ENCODE assay signal across 11 cellular contexts in genomic region chr9:137456061-137456863, GRCh38. TPM values are rescaled to one million over a fixed set of nuclear protein-coding genes. Genes with fewer than 3 reads are reported as not detected.
DNase-seq lines count a peak whose midpoint lies in the region; ATAC-seq and TF ChIP-seq lines count a peak whose summit lies in the region.
"Had no signal": no experiment of that assay in that cellular context is flagged by ENCODE, and none has a peak within 500 bp of the region (broad histone marks: within the 10 kb centered on the region; RNA-seq: fewer than 3 reads in every experiment).

No MANE protein-coding gene starts in this region.

- CTCF ChIA-PET in HCT116 (lab: Charles Lee): no interaction called here

- TF ChIP-seq RAD21 in HCT116 (IDR thresholded peaks at IDR 0.05; ENCODE audit: low read depth): no peak

- RAD21 ChIA-PET in HCT116 (lab: Charles Lee; ENCODE audit: low non-redundant PET in 1 of 2, low total read pairs in 2 of 2, uncharacterized antibody in 2 of 2, unreplicated experiment in 2 of 2): no interaction called here

- H3K4me3 Mint-ChIP-seq in neural progenitor cell: peak overlapping the region; percentile 78

- H3K4me2 ChIP-seq in HCT116 (ENCODE audit: low read length): no peak overlapping the region
- no peak overlapping the region for H3K4me2 ChIP-seq in neural progenitor cell

- H3K36me3 Mint-ChIP-seq in neural progenitor cell: peaks cover 4% of the 10 kb centered on the region

- peaks cover 18% of the 10 kb centered on the region for H3K4me1 Mint-ChIP-seq in neural progenitor cell

- H3F3A ChIP-seq in neural progenitor cell (ENCODE audit: low read depth): peaks cover 15% of the 10 kb centered on the region

- H3K79me2 ChIP-seq in HCT116 (ENCODE audit: insufficient read depth, low read length) (peaks cover 47% of the 10 kb centered on the region), neural progenitor cell (ENCODE audit: low read depth) (peaks cover 7% of the 10 kb centered on the region)

- peak overlapping the region; percentile 81; the same call in 1 of the 2 replicates for H3K27ac ChIP-seq in HCT116 (ENCODE audit: low read depth, low read length)
- H3K27ac ChIP-seq in neural progenitor cell: no peak overlapping the region

- H3K36me3 ChIP-seq in HCT116 (ENCODE audit: control insufficient read depth in 1 of 2, insufficient read depth in 2 of 2, low read length in 2 of 2) (peaks cover 11 to 40% of the 10 kb centered on the region in 2 experiments; a peak in 2 of 4 replicates), neural progenitor cell (no peaks in the 10 kb centered on the region)

- TF ChIP-seq CTCF in AG10803 (conservative IDR thresholded peaks at IDR 0.05; ENCODE audit: low read length): no peak
- no peak for TF ChIP-seq CTCF in HCT116 (IDR thresholded peaks at IDR 0.05 in 2 of 3, conservative IDR thresholded peaks at IDR 0.05 in 1 of 3; ENCODE audit: borderline replicate concordance in 1 of 3, insufficient read depth in 1 of 3, low read depth in 2 of 3, low read length in 2 of 3)
- no peak for TF ChIP-seq CTCF in neural progenitor cell (IDR thresholded peaks at IDR 0.05)

- no peak for TF ChIP-seq POLR2A in HCT116 (IDR thresholded peaks at IDR 0.05; ENCODE audit: borderline replicate concordance, extremely low read depth, insufficient read depth, insufficient read length)

- intact Hi-C loops in HCT116 (cut with micrococcal nuclease): no loop called here

- peaks cover 23 to 62% of the 10 kb centered on the region in 2 experiments for H3K4me1 ChIP-seq in HCT116 (ENCODE audit: control insufficient read depth in 1 of 2, insufficient read depth in 2 of 2, low read length in 2 of 2)
- H3K4me1 ChIP-seq in neural progenitor cell: peaks cover 24% of the 10 kb centered on the region

- no peak overlapping the region for H3K9ac ChIP-seq in HCT116 (ENCODE audit: low read length)
- H3K9ac ChIP-seq in neural progenitor cell: no peak overlapping the region

- no peaks in the 10 kb centered on the region for H3K27me3 ChIP-seq in HCT116 (ENCODE audit: insufficient read depth, low read length)
- peaks cover 26% of the 10 kb centered on the region for H3K27me3 ChIP-seq in neural progenitor cell
- H3K27me3 ChIP-seq: MG63 had no signal

- H4K20me1 ChIP-seq in HCT116 (ENCODE audit: insufficient read depth): peaks cover 4% of the 10 kb centered on the region; the same call in 1 of the 2 replicates
- H4K20me1 ChIP-seq in neural progenitor cell (ENCODE audit: low read depth): peaks cover 56% of the 10 kb centered on the region

- H3K9me3 ChIP-seq in HCT116 (ENCODE audit: control insufficient read depth in 1 of 2, insufficient read depth in 1 of 2, low read depth in 1 of 2, low read length in 2 of 2): no peaks in the 10 kb centered on the region
- H3K9me3 ChIP-seq in neural progenitor cell (ENCODE audit: low read depth): no peaks in the 10 kb centered on the region
- H3K9me3 ChIP-seq: MG63 had no signal

- ATAC-seq in HCT116: no peak
- no peak for ATAC-seq in GM21576 (IDR thresholded peaks at IDR 0.05; ENCODE audit: unreplicated experiment)
- ATAC-seq in HG03045 (IDR thresholded peaks at IDR 0.05; ENCODE audit: unreplicated experiment): no peak
- no peak for ATAC-seq in GM18511 (IDR thresholded peaks at IDR 0.05; ENCODE audit: unreplicated experiment)
- no peak for ATAC-seq in HG02973 (IDR thresholded peaks at IDR 0.05; ENCODE audit: unreplicated experiment)

- H3K4me3 ChIP-seq in AG10803 (ENCODE audit: low read length) (no peak overlapping the region), HCT116 (replicated peaks in 1 of 2; ENCODE audit: low read depth in 1 of 2, low read length in 2 of 2) (no peak overlapping the region; a peak in 1 of 4 replicates), neural progenitor cell (no peak overlapping the region)
- H3K4me3 ChIP-seq: MG63 had no signal

- no peak overlapping the region for H3K27ac Mint-ChIP-seq in neural progenitor cell

- POLR2A ChIA-PET in HCT116 (lab: Charles Lee): no interaction called here

- no TSS peak for BruUV-seq in HCT116 (replicated peaks; lab: Mats Ljungman, UMichigan)

- H2AFZ ChIP-seq in HCT116 (ENCODE audit: low read depth, low read length, poor library complexity, severe bottlenecking) (no peak overlapping the region), neural progenitor cell (replicated peaks) (no peak overlapping the region)

- peak; percentile 16 for DNase-seq in AG10803 (ENCODE audit: low read depth)
- DNase-seq in HCT116 (ENCODE audit: low read depth, low spot score): no peak
- peak; percentile 44 for DNase-seq in dedifferentiated amniotic fluid mesenchymal stem cell (ENCODE audit: extremely low spot score)
- DNase-seq in neural progenitor cell (ENCODE audit: low spot score): no peak
- DNase-seq: MG63; stimulated activated naive CD4-positive, alpha-beta T cell treated with Interleukin-2 at 50 U/mL for 16 hours had no signal

- H3K27me3 Mint-ChIP-seq in neural progenitor cell (ENCODE audit: insufficient read depth, low read depth): peaks cover 3% of the 10 kb centered on the region

- H3K9me3 Mint-ChIP-seq in neural progenitor cell: no peaks in the 10 kb centered on the region

- H3K9me2 ChIP-seq in HCT116 (ENCODE audit: insufficient read depth): no peaks in the 10 kb centered on the region

TF ChIP-seq in HCT116, 20 proteins besides CTCF, POLR2A, EP300 and RAD21 (continues in another document):
- no peak for TF ChIP-seq EGR1 (IDR thresholded peaks at IDR 0.05; ENCODE audit: low read depth)
- TF ChIP-seq ATF3 (IDR thresholded peaks at IDR 0.05): no peak
- TF ChIP-seq EZH2 (IDR thresholded peaks at IDR 0.05): no peak
- no peak for TF ChIP-seq REST (IDR thresholded peaks at IDR 0.05; ENCODE audit: low read depth)
- TF ChIP-seq POLR2AphosphoS5 (IDR thresholded peaks at IDR 0.05; ENCODE audit: low read depth, low read length): no peak
- TF ChIP-seq JUND (IDR thresholded peaks at IDR 0.05): no peak
- TF ChIP-seq FOSL1 (IDR thresholded peaks at IDR 0.05; ENCODE audit: low read depth): no peak
- TF ChIP-seq CEBPB (IDR thresholded peaks at IDR 0.05; ENCODE audit: low read depth): no peak
- TF ChIP-seq ZBTB33 (IDR thresholded peaks at IDR 0.05; ENCODE audit: extremely low read depth, insufficient replicate concordance, low read length): no peak
- no peak for TF ChIP-seq SP1 (IDR thresholded peaks at IDR 0.05; ENCODE audit: low read depth)
- TF ChIP-seq ZFX (IDR thresholded peaks at IDR 0.05): no peak
- no peak for TF ChIP-seq YY1 (IDR thresholded peaks at IDR 0.05; ENCODE audit: extremely low read depth, insufficient replicate concordance, low read depth, low read length)
- no peak for TF ChIP-seq ELF1 (IDR thresholded peaks at IDR 0.05; ENCODE audit: borderline replicate concordance, low read depth)

RNA-seq across cellular contexts. Expression of gene NSMF, which starts 2.9 kb away (rescaled TPM):
- total RNA-seq in HCT116 (2021; ENCODE audit: unreplicated experiment): 81.9 TPM
- polyA plus RNA-seq in HCT116 (2012): 55.6 and 65.9 TPM in 2 replicates
- 17.1 and 62.0 TPM in 2 replicates for total RNA-seq in neural progenitor cell (ENCODE audit: low replicate concordance)

RNA-seq across cellular contexts. Expression of gene ENTPD8, which starts 15.1 kb away (rescaled TPM):
- total RNA-seq in HCT116 (2021; ENCODE audit: unreplicated experiment) (1.7 TPM), neural progenitor cell (ENCODE audit: low replicate concordance) (not detected in 2 replicates)
- polyA plus RNA-seq in HCT116 (2012): 1.5 and 1.8 TPM in 2 replicates
- total RNA-seq: OCI-LY7 had no signal

RNA-seq across cellular contexts. Expression of gene NOXA1, which starts 33.1 kb away (rescaled TPM):
- total RNA-seq in HCT116 (2021; ENCODE audit: unreplicated experiment) (13.2 TPM), neural progenitor cell (ENCODE audit: low replicate concordance) (0.39 and 0.65 TPM in 2 replicates)
- polyA plus RNA-seq in HCT116 (2012): 6.2 and 6.5 TPM in 2 replicates
- total RNA-seq: OCI-LY7 had no signal

RNA-seq across cellular contexts. Expression of gene EXD3, which starts 33.3 kb away (rescaled TPM):
- total RNA-seq in HCT116 (2021; ENCODE audit: unreplicated experiment): 25.4 TPM
- 19.3 and 20.2 TPM in 2 replicates for polyA plus RNA-seq in HCT116 (2012)
- 4.7 and 25.1 TPM in 2 replicates for total RNA-seq in neural progenitor cell (ENCODE audit: low replicate concordance)

Comparison
In these comparisons a context has a peak if more than half of its experiments do, and no peak if none do; other contexts are left out.
1. DNase-seq: peak in AG10803 (single experiment) and dedifferentiated amniotic fluid mesenchymal stem cell (single experiment); none in HCT116 (single experiment) and neural progenitor cell (single experiment).